ENCODE assay signal across 8 cellular contexts in genomic region chr6:7108964-7109836, GRCh38.
DNase-seq lines count a peak whose midpoint lies in the region; ATAC-seq lines count a peak whose summit lies in the region.

No MANE protein-coding gene starts in this region.

- no peaks in the 10 kb centered on the region for H3K36me3 Mint-ChIP-seq in memory B cell

- H3K9me3 Mint-ChIP-seq in memory B cell = no peaks in the 10 kb centered on the region

- H3K27ac ChIP-seq in effector memory CD4-positive, alpha-beta T cell (ENCODE audit: insufficient read depth, low read length, poor library complexity, severe bottlenecking) = peak overlapping the region; percentile 70

- peak overlapping the region; percentile 76 for H3K4me3 ChIP-seq in effector memory CD4-positive, alpha-beta T cell (ENCODE audit: insufficient read depth, low read depth, low read length, poor library complexity, severe bottlenecking)

- peaks cover 33% of the 10 kb centered on the region for H3K4me1 Mint-ChIP-seq in memory B cell

- peak; percentile 3 for ATAC-seq in memory B cell (ENCODE audit: low read depth)
- no peak for ATAC-seq in HG03442 (IDR thresholded peaks at IDR 0.05; ENCODE audit: unreplicated experiment)

- peak overlapping the region; percentile 87 for H3K4me3 Mint-ChIP-seq in memory B cell

- DNase-seq in DMS79 treated with DMSO at 0.1 percent for 48 hours (lab: John Stamatoyannopoulos, UW) = peak; percentile 11
- no peak for DNase-seq in DMS79 (lab: John Stamatoyannopoulos, UW)
- peak; percentile 53 for DNase-seq in NCI-H2029 treated with DMSO at 0.1 percent for 48 hours (lab: John Stamatoyannopoulos, UW)
- peak; percentile 28 for DNase-seq in activated CD4-positive, alpha-beta T cell treated with anti-CD3 and anti-CD28 coated beads, Interleukin-2, amount 50 U/mL, for 1 hour
- DNase-seq in effector memory CD4-positive, alpha-beta T cell = peak in 2 of 3 donors; percentile 18 to 22
- no peak for DNase-seq in memory B cell (ENCODE audit: low spot score in 2 of 2)
- peak; percentile 16 to 58 (median 50) for DNase-seq in stimulated activated naive CD4-positive, alpha-beta T cell (lab: John Stamatoyannopoulos, UW)

- no peaks in the 10 kb centered on the region for H3K27me3 Mint-ChIP-seq in memory B cell

- no peaks in the 10 kb centered on the region for H3K9me3 ChIP-seq in effector memory CD4-positive, alpha-beta T cell (ENCODE audit: control insufficient read depth, low read length)

- H3K4me1 ChIP-seq in effector memory CD4-positive, alpha-beta T cell (ENCODE audit: control insufficient read depth, insufficient read depth, low read length, poor library complexity, severe bottlenecking) = peaks cover 6% of the 10 kb centered on the region

- H3K36me3 ChIP-seq in effector memory CD4-positive, alpha-beta T cell (ENCODE audit: control insufficient read depth, insufficient read depth, low read length) = no peaks in the 10 kb centered on the region

- H3K27me3 ChIP-seq in effector memory CD4-positive, alpha-beta T cell (replicated peaks; ENCODE audit: control insufficient read depth, insufficient read depth, low read length, poor library complexity, severe bottlenecking) = no peaks in the 10 kb centered on the region

- H3K27ac Mint-ChIP-seq in memory B cell = peak overlapping the region; percentile 96

Comparison
In these comparisons a context has a peak if more than half of its experiments do, and no peak if none do; other contexts are left out.
1. DNase-seq: peak in DMS79 treated with DMSO at 0.1 percent for 48 hours (single experiment), NCI-H2029 treated with DMSO at 0.1 percent for 48 hours (single experiment), activated CD4-positive, alpha-beta T cell treated with anti-CD3 and anti-CD28 coated beads, Interleukin-2, amount 50 U/mL, for 1 hour (single experiment), effector memory CD4-positive, alpha-beta T cell (2 of 3) and stimulated activated naive CD4-positive, alpha-beta T cell (6 of 6); none in DMS79 (single experiment) and memory B cell (0 of 2).